Comparison of ENCODE assay signal across 8 cellular contexts in genomic region chr22:21015051-21016006, GRCh38. TPM values are rescaled to one million over a fixed set of nuclear protein-coding genes. Genes with fewer than 3 reads are reported as not detected.
DNase-seq lines count a peak whose midpoint lies in the region; ATAC-seq and TF ChIP-seq lines count a peak whose summit lies in the region.

Gene P2RX6 (plus strand): TSS chr22:21015165. CDS start chr22:21015175, 10 bp downstream.

- H3K79me2 ChIP-seq in fibroblast of lung (ENCODE audit: control insufficient read depth, insufficient read depth, low read length), result no peaks in the 10 kb centered on the region

- no peak for ATAC-seq in HG02870 (IDR thresholded peaks at IDR 0.05; ENCODE audit: unreplicated experiment)

- H3K9ac ChIP-seq in ES-I3 (ENCODE audit: low read depth, low read length) (peak within 1 kb of the TSS; percentile 69), SK-N-MC (ENCODE audit: insufficient read length) (no peak within 1 kb of the TSS), fibroblast of lung (ENCODE audit: insufficient read depth, low read length) (peak within 1 kb of the TSS; percentile 72)

- 36 to 53% (median 42%) methylated on average over 18 of the region's 18 CpGs for WGBS in ovary, 3 donors

- no peaks in the 10 kb centered on the region for H4K20me1 ChIP-seq in fibroblast of lung (ENCODE audit: control insufficient read depth, extremely low read depth, insufficient read depth, low read length)

- peak within 1 kb of the TSS; percentile 99 for H3K4me2 ChIP-seq in fibroblast of lung (ENCODE audit: extremely low read depth, insufficient read depth, low read length)

- H3K27me3 ChIP-seq in fibroblast of lung (ENCODE audit: control insufficient read depth, insufficient read depth, low read length) (no peaks in the 10 kb centered on the region), ovary (no peaks in the 10 kb centered on the region)

- intact Hi-C loops in ovary (cut with DNase I), result loop anchor here in 1 of 4 donors (10.0 kb wide), 1 partner anchor 151 kb away; no protein-coding TSS in a partner anchor

- H3K4me1 ChIP-seq in ES-I3 (ENCODE audit: insufficient read depth, low read length) (peaks cover 2% of the 10 kb centered on the region; the same call in 1 of the 2 replicates), fibroblast of lung (ENCODE audit: control insufficient read depth, extremely low read depth, insufficient read depth, low read length) (peaks cover 14% of the 10 kb centered on the region), ovary (ENCODE audit: insufficient read depth) (peaks cover 6% of the 10 kb centered on the region)

- H3K9me3 ChIP-seq in ES-I3 (ENCODE audit: control insufficient read depth, insufficient read depth, low read length) (no peaks in the 10 kb centered on the region), SK-N-MC (ENCODE audit: low read depth, low read length) (no peaks in the 10 kb centered on the region), fibroblast of lung (ENCODE audit: control insufficient read depth, insufficient read depth, low read depth, low read length) (no peaks in the 10 kb centered on the region), ovary (no peaks in the 10 kb centered on the region)

- peak within 1 kb of the TSS; percentile 71 for H3K4me3 ChIP-seq in SK-N-MC
- peak within 1 kb of the TSS; percentile 33 to 67 (median 54) for H3K4me3 ChIP-seq in fibroblast of lung (replicated peaks in 1 of 4; ENCODE audit: control extremely low read depth in 1 of 4, insufficient read depth in 1 of 4, low read depth in 3 of 4, low read length in 4 of 4)
- peak within 1 kb of the TSS; percentile 40 for H3K4me3 ChIP-seq in ovary

- H3K36me3 ChIP-seq in ES-I3 (ENCODE audit: insufficient read depth, low read length) (no peaks in the 10 kb centered on the region), SK-N-MC (ENCODE audit: insufficient read depth, low read length) (no peaks in the 10 kb centered on the region), fibroblast of lung (ENCODE audit: control insufficient read depth, insufficient read depth, low read length) (no peaks in the 10 kb centered on the region), ovary (no peaks in the 10 kb centered on the region)

- TF ChIP-seq EP300 in ovary (IDR thresholded peaks at IDR 0.05), result no peak

- DNase-seq in SK-N-MC (ENCODE audit: low read depth, low spot score) (no peak), fibroblast of lung (ENCODE audit: low read depth in 2 of 2) (peak in 1 of 2 donors; percentile 39), ovary (peak in 3 of 5 donors; percentile 26 to 59 (median 49)), HuH-7.5 (ENCODE audit: low spot score) (no peak), ureter (ENCODE audit: low spot score) (no peak), OCI-M2 (lab: John Stamatoyannopoulos, UW; ENCODE audit: unreplicated experiment) (no peak)

- no peak for TF ChIP-seq CTCF in fibroblast of lung (conservative IDR thresholded peaks at IDR 0.05 in 1 of 2, IDR thresholded peaks at IDR 0.05 in 1 of 2; ENCODE audit: low read depth in 1 of 2, low read length in 2 of 2)
- no peak for TF ChIP-seq CTCF in ovary (IDR thresholded peaks at IDR 0.05)

- H3K27ac ChIP-seq in SK-N-MC, result peak within 1 kb of the TSS; percentile 47
- peak within 1 kb of the TSS; percentile 93 for H3K27ac ChIP-seq in fibroblast of lung (ENCODE audit: insufficient read depth, low read length)
- peak within 1 kb of the TSS; percentile 51 to 83 for H3K27ac ChIP-seq in ovary

- no peak for TF ChIP-seq POLR2A in ovary (IDR thresholded peaks at IDR 0.05)

- peak within 1 kb of the TSS; percentile 73 for H2AFZ ChIP-seq in fibroblast of lung (ENCODE audit: low read length)

RNA-seq across cellular contexts. Expression of gene P2RX6, which starts in this region (rescaled TPM):
- 4.6 and 17.8 TPM in 2 replicates for total RNA-seq in fibroblast of lung
- 0.84 and 3.6 TPM in 2 replicates for polyA plus RNA-seq in fibroblast of lung
- polyA plus RNA-seq in fibroblast of lung (2012), result 1.9 and 6.0 TPM in 2 replicates
- polyA minus RNA-seq in fibroblast of lung (ENCODE audit: low replicate concordance), result 4.1 and 8.2 TPM in 2 replicates
- 1 to 10 TPM in 4 of 7 donors, under 1 TPM in 3; 0.69 to 1.6 (median 1.0) TPM for total RNA-seq in ovary
- 1 to 10 TPM in 1 of 2 donors, under 1 TPM in 1; 0.47 to 1.3 TPM for polyA plus RNA-seq in ovary
- 5.7 TPM for total RNA-seq in ureter

Comparison
In these comparisons a context has a peak if more than half of its experiments do, and no peak if none do; other contexts are left out.
1. DNase-seq: peak in ovary (3 of 5); none in SK-N-MC (single experiment), HuH-7.5 (single experiment), ureter (single experiment) and OCI-M2 (single experiment).
2. Peak in every context shown above with its lines, with median percentiles within 50 percentile points of each other: H3K27ac ChIP-seq and H3K4me3 ChIP-seq.